Comparison of ENCODE assay signal across 21 cellular contexts in the genomic region with DNA sequence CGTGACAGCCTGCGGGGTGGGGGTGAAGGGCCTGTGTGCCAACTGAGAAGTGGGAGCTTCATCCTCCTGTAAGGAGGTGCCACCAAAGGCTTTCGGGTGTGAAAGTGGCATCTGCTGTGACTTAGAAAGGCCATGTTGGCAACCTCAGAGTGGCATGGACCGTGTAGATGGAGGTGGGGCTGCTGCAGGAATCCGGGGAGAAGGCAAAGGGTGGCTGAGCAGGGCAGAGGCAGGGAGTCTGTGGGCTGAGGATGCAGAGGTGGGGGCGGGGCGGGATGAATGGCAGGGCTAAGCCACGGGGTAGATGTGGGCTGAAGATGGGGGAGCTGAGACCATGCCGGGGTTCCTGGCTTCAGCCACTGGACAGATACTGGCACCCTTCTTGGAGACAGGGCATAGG. TPM values are rescaled to one million over a fixed set of nuclear protein-coding genes. Genes with fewer than 3 reads are reported as not detected.
A peak's percentile ranks its signal among the peaks of the same experiment; 100 is the strongest.
DNase-seq lines count a peak whose midpoint lies in the region; ATAC-seq, FAIRE-seq and TF ChIP-seq lines count a peak whose summit lies in the region.
"Had no signal": no experiment of that assay in that cellular context is flagged by ENCODE, and none has a peak within 500 bp of the region (broad histone marks: within the 10 kb centered on the region; RNA-seq: fewer than 3 reads in every experiment).

No MANE protein-coding gene starts in this region.

- no peaks in the 10 kb centered on the region for H3K9me3 ChIP-seq in HEK293 (ENCODE audit: control insufficient read depth, insufficient read depth, low read depth, low read length)
- no peaks in the 10 kb centered on the region for H3K9me3 ChIP-seq in small intestine (ENCODE audit: control insufficient read depth, low read depth)
- H3K9me3 ChIP-seq: prostate gland had no signal

- FAIRE-seq in small intestine (lab: Jason Lieb, UNC), result no peak

- H3K9me3 Mint-ChIP-seq in activated T-cell treated with anti-CD3 and anti-CD28 coated beads, Interleukin-2, amount 50 U/mL, for 72 hours, result no peaks in the 10 kb centered on the region
- H3K9me3 Mint-ChIP-seq in activated naive CD8-positive, alpha-beta T cell treated with anti-CD3 and anti-CD28 coated beads, Interleukin-2, amount 10 ng/mL, durations not matched to agents 7 days and 5 days, result no peaks in the 10 kb centered on the region
- H3K9me3 Mint-ChIP-seq: brain, neural crest cell had no signal

- H3K36me3 ChIP-seq in HEK293 (ENCODE audit: control insufficient read depth in 2 of 2, insufficient read depth in 1 of 2, low read length in 2 of 2) (no peaks in the 10 kb centered on the region), small intestine (ENCODE audit: control insufficient read depth in 2 of 2, insufficient read depth in 2 of 2, low read length in 2 of 2) (no peaks in the 10 kb centered on the region)
- H3K36me3 ChIP-seq: prostate gland had no signal

- H3K4me1 Mint-ChIP-seq in activated T-cell treated with anti-CD3 and anti-CD28 coated beads, Interleukin-2, amount 50 U/mL, for 72 hours (ENCODE audit: low read depth), result peaks cover 53% of the 10 kb centered on the region
- peaks cover 49% of the 10 kb centered on the region for H3K4me1 Mint-ChIP-seq in activated naive CD8-positive, alpha-beta T cell treated with anti-CD3 and anti-CD28 coated beads, Interleukin-2, amount 10 ng/mL, durations not matched to agents 7 days and 5 days

- no peak for ATAC-seq in activated T-cell treated with anti-CD3 and anti-CD28 coated beads, Interleukin-2, amount 50 U/mL, for 72 hours (replicated peaks in 1 of 2)
- ATAC-seq in activated naive CD8-positive, alpha-beta T cell treated with anti-CD3 and anti-CD28 coated beads, Interleukin-2, amount 10 ng/mL, durations not matched to agents 7 days and 5 days (ENCODE audit: low read depth), result no peak
- no peak for ATAC-seq in GM18505 (IDR thresholded peaks at IDR 0.05; ENCODE audit: unreplicated experiment)

- H3K27ac ChIP-seq in HEK293 (ENCODE audit: extremely low read depth, low read depth, low read length), result no peak overlapping the region
- peak overlapping the region; percentile 75 to 87 for H3K27ac ChIP-seq in small intestine (ENCODE audit: low read depth in 1 of 2, low read length in 1 of 2)
- H3K27ac ChIP-seq: coronary artery, prostate gland had no signal

- no peak for TF ChIP-seq POLR2A in GM18505 (IDR thresholded peaks at IDR 0.05; ENCODE audit: borderline replicate concordance, extremely low read depth, insufficient read depth, insufficient read length)

- H3K27me3 Mint-ChIP-seq in activated T-cell treated with anti-CD3 and anti-CD28 coated beads, Interleukin-2, amount 50 U/mL, for 72 hours (ENCODE audit: low read depth), result no peaks in the 10 kb centered on the region
- no peaks in the 10 kb centered on the region for H3K27me3 Mint-ChIP-seq in activated naive CD8-positive, alpha-beta T cell treated with anti-CD3 and anti-CD28 coated beads, Interleukin-2, amount 10 ng/mL, durations not matched to agents 7 days and 5 days

- H3K36me3 Mint-ChIP-seq in activated T-cell treated with anti-CD3 and anti-CD28 coated beads, Interleukin-2, amount 50 U/mL, for 72 hours (ENCODE audit: insufficient read depth in 2 of 2), result no peaks in the 10 kb centered on the region
- H3K36me3 Mint-ChIP-seq in activated naive CD8-positive, alpha-beta T cell treated with anti-CD3 and anti-CD28 coated beads, Interleukin-2, amount 10 ng/mL, durations not matched to agents 7 days and 5 days, result no peaks in the 10 kb centered on the region
- H3K36me3 Mint-ChIP-seq: brain had no signal

- H3K27me3 ChIP-seq in small intestine (ENCODE audit: control insufficient read depth in 2 of 2, insufficient read depth in 2 of 2, low read length in 2 of 2), result no peaks in the 10 kb centered on the region

- POLR2A ChIA-PET in HEK293 (lab: Yijun Ruan, JAX), result interaction anchor here (0.6 kb wide), 1 partner anchor 40 kb away, joined by 12 read pairs; no protein-coding TSS in a partner anchor
- POLR2A ChIA-PET in activated naive CD8-positive, alpha-beta T cell treated with anti-CD3 and anti-CD28 coated beads, Interleukin-2, amount 10 ng/mL, durations not matched to agents 7 days and 5 days (lab: Charles Lee), result interaction anchor here (0.9 to 4.7 kb wide), 3 partner anchors 9 to 107 kb away, joined by 3 to 51 read pairs (median 8); no protein-coding TSS in a partner anchor

- H3K4me3 Mint-ChIP-seq in activated T-cell treated with anti-CD3 and anti-CD28 coated beads, Interleukin-2, amount 50 U/mL, for 72 hours, result peak overlapping the region; percentile 32 to 39
- H3K4me3 Mint-ChIP-seq in activated naive CD8-positive, alpha-beta T cell treated with anti-CD3 and anti-CD28 coated beads, Interleukin-2, amount 10 ng/mL, durations not matched to agents 7 days and 5 days, result peak overlapping the region; percentile 89
- H3K4me3 Mint-ChIP-seq: brain, neural crest cell had no signal

- no peak for TF ChIP-seq CTCF in HEK293 (tag by site-specific recombination; IDR thresholded peaks at IDR 0.05)
- TF ChIP-seq CTCF in foreskin fibroblast (IDR thresholded peaks at IDR 0.05; ENCODE audit: low read depth, low read length), result no peak

- H3K4me3 ChIP-seq in HEK293 (ENCODE audit: low read depth, low read length), result no peak overlapping the region
- H3K4me3 ChIP-seq in small intestine (ENCODE audit: low read depth in 1 of 2, low read length in 2 of 2), result no peak overlapping the region
- H3K4me3 ChIP-seq in foreskin fibroblast (ENCODE audit: low read depth in 1 of 2, low read length in 2 of 2), result no peak overlapping the region
- H3K4me3 ChIP-seq: coronary artery, prostate gland, smooth muscle cell had no signal

- H3K4me1 ChIP-seq in HEK293 (ENCODE audit: control insufficient read depth, insufficient read depth, low read length) (no peaks in the 10 kb centered on the region), small intestine (ENCODE audit: control insufficient read depth in 2 of 2, insufficient read depth in 1 of 2, low read depth in 1 of 2, low read length in 1 of 2) (no peaks in the 10 kb centered on the region)
- H3K4me1 ChIP-seq: prostate gland had no signal

- CTCF ChIA-PET in HEK293 (lab: Yijun Ruan, JAX), result no interaction called here

- 84 to 90% (median 89%) methylated on average over 8 to 9 of the region's 9 CpGs for WGBS in small intestine, 3 donors

- H3K27ac Mint-ChIP-seq in activated T-cell treated with anti-CD3 and anti-CD28 coated beads, Interleukin-2, amount 50 U/mL, for 72 hours, result peak overlapping the region; percentile 75
- peak overlapping the region; percentile 99 for H3K27ac Mint-ChIP-seq in activated naive CD8-positive, alpha-beta T cell treated with anti-CD3 and anti-CD28 coated beads, Interleukin-2, amount 10 ng/mL, durations not matched to agents 7 days and 5 days

- DNase-seq in activated T-cell treated with anti-CD3 and anti-CD28 coated beads, Interleukin-2, amount 50 U/mL, for 72 hours, result no peak
- no peak for DNase-seq in activated T-cell treated with anti-CD3 and anti-CD28 coated beads, Interleukin-2, amount 50 U/mL, for 1 hour
- DNase-seq in activated naive CD8-positive, alpha-beta T cell treated with anti-CD3 and anti-CD28 coated beads, Interleukin-2, amount 10 ng/mL, durations not matched to agents 7 days and 5 days, result no peak
- DNase-seq in small intestine (no peak), foreskin fibroblast (no peak), SW480 (ENCODE audit: low spot score) (no peak)
- DNase-seq: activated naive CD4-positive, alpha-beta T cell; DMS79; hypothalamus; kidney glomerular epithelial cell; mesendoderm; NCI-H1436; NCI-H2171; NCI-H69 had no signal

TF ChIP-seq in HEK293, 187 proteins besides CTCF, POLR2A, EP300 and RAD21:
- TF ChIP-seq ZNF140 (tag by site-specific recombination; IDR thresholded peaks at IDR 0.05) (no peak), EGR2 (tag by site-specific recombination; IDR thresholded peaks at IDR 0.05; ENCODE audit: low read depth) (peak; percentile 65), ZNF624 (tag by site-specific recombination; IDR thresholded peaks at IDR 0.05) (no peak), ZEB2 (tag by site-specific recombination; IDR thresholded peaks at IDR 0.05) (no peak), ZFHX2 (tag by site-specific recombination; conservative IDR thresholded peaks at IDR 0.05) (peak; percentile 51), ZNF558 (tag by site-specific recombination; IDR thresholded peaks at IDR 0.05) (no peak), KLF7 (tag by site-specific recombination; IDR thresholded peaks at IDR 0.05; ENCODE audit: borderline replicate concordance) (no peak)
- TF ChIP-seq, protein P1, sequence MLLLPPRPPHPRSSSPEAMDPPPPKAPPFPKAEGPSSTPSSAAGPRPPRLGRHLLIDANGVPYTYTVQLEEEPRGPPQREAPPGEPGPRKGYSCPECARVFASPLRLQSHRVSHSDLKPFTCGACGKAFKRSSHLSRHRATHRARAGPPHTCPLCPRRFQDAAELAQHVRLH (tag by site-specific recombination; IDR thresholded peaks at IDR 0.05), result no peak

RNA-seq across cellular contexts. Expression of a gene that starts 28.2 kb away (rescaled TPM):
- total RNA-seq in activated T-cell treated with anti-CD3 and anti-CD28 coated beads, Interleukin-2, amount 50 U/mL, for 72 hours, result 1 to 10 TPM; 4.0 to 4.3 TPM
- 1 to 10 TPM; 5.2 to 5.3 TPM for total RNA-seq in activated naive CD8-positive, alpha-beta T cell treated with anti-CD3 and anti-CD28 coated beads, Interleukin-2, amount 10 ng/mL, durations not matched to agents 7 days and 5 days
- polyA plus RNA-seq in small intestine, result 1 to 10 TPM in 1 of 3 donors, under 1 TPM in 2; under 0.01 to 1.1 (median 0.66) TPM
